ENCODE assay signal across 25 cellular contexts in genomic region chr10:77537720-77538373, GRCh38.
A peak's percentile ranks its signal among the peaks of the same experiment; 100 is the strongest.
DNase-seq lines count a peak whose midpoint lies in the region; ATAC-seq, FAIRE-seq and TF ChIP-seq lines count a peak whose summit lies in the region.
"Had no signal": no experiment of that assay in that cellular context is flagged by ENCODE, and none has a peak within 500 bp of the region (broad histone marks: within the 10 kb centered on the region; RNA-seq: fewer than 3 reads in every experiment).

No MANE protein-coding gene starts in this region.

- H3K4me3 Mint-ChIP-seq in astrocyte (ENCODE audit: unreplicated experiment), result no peak overlapping the region
- no peak overlapping the region for H3K4me3 Mint-ChIP-seq in activated CD4-positive, alpha-beta memory T cell treated with anti-CD3 and anti-CD28 coated beads for 36 hours
- H3K4me3 Mint-ChIP-seq: activated CD4-positive, alpha-beta T cell treated with anti-CD3 and anti-CD28 coated beads, Interleukin-2, amount 10 ng/mL, durations not matched to agents 7 days and 5 days; effector memory CD8-positive, alpha-beta T cell; natural killer cell; T-helper 1 cell treated with Interleukin-12 subunit alpha and Interleukin-12 subunit beta and Interleukin-4 antibody, amounts not matched to agents 30 μg/mL and 1 μg/mL, for 36 hours had no signal

- no peak overlapping the region for H3K27ac Mint-ChIP-seq in astrocyte (ENCODE audit: unreplicated experiment)
- no peak overlapping the region for H3K27ac Mint-ChIP-seq in activated CD4-positive, alpha-beta memory T cell treated with anti-CD3 and anti-CD28 coated beads for 36 hours
- H3K27ac Mint-ChIP-seq: activated CD4-positive, alpha-beta T cell treated with anti-CD3 and anti-CD28 coated beads, Interleukin-2, amount 10 ng/mL, durations not matched to agents 7 days and 5 days; effector memory CD8-positive, alpha-beta T cell; natural killer cell; T-helper 1 cell treated with Interleukin-12 subunit alpha and Interleukin-12 subunit beta and Interleukin-4 antibody, amounts not matched to agents 30 μg/mL and 1 μg/mL, for 36 hours had no signal

- H2AK5ac ChIP-seq in mesenchymal stem cell (ENCODE audit: low read length, severe bottlenecking), result no peak overlapping the region

- H3K27me3 ChIP-seq in astrocyte (ENCODE audit: insufficient read depth, low read length), result no peaks in the 10 kb centered on the region
- no peaks in the 10 kb centered on the region for H3K27me3 ChIP-seq in mesenchymal stem cell (ENCODE audit: control insufficient read depth in 1 of 2, insufficient read depth in 1 of 2, low read length in 2 of 2)
- no peaks in the 10 kb centered on the region for H3K27me3 ChIP-seq in thoracic aorta (replicated peaks; ENCODE audit: insufficient read depth)
- H3K27me3 ChIP-seq: hepatocyte had no signal

- H3K9me3 ChIP-seq in astrocyte (ENCODE audit: insufficient read depth, low read depth, low read length) (no peaks in the 10 kb centered on the region), mesenchymal stem cell (ENCODE audit: control insufficient read depth, low read length) (no peaks in the 10 kb centered on the region), thoracic aorta (no peaks in the 10 kb centered on the region)

- DNase-seq in GM03348 (ENCODE audit: low spot score) (peak; percentile 72), astrocyte (ENCODE audit: low read depth) (peak; percentile 58), mesenchymal stem cell (no peak), thoracic aorta (ENCODE audit: low spot score) (peak; percentile 39), ACHN (no peak)
- DNase-seq in activated CD4-positive, alpha-beta memory T cell treated with anti-CD3 and anti-CD28 coated beads for 36 hours, result no peak
- DNase-seq: activated CD4-positive, alpha-beta T cell treated with anti-CD3 and anti-CD28 coated beads, Interleukin-2, amount 10 ng/mL, durations not matched to agents 7 days and 5 days; activated CD8-positive, alpha-beta memory T cell treated with anti-CD3 and anti-CD28 coated beads, Interleukin-2, amount 50 U/mL, for 4 hours; activated gamma-delta T cell treated with Interleukin-2 at 50 U/mL for 16 hours; AML-193; amygdala; cerebellar nuclear complex; effector memory CD8-positive, alpha-beta T cell; EL; natural killer cell; NCI-H1105 treated with DMSO at 0.1 percent for 48 hours; PC-3; posterior cingulate gyrus; SIG-M5; stimulated activated CD4-positive, alpha-beta T cell treated with anti-CD3 and anti-CD28 coated beads, Interleukin-4, amount 100 ng/mL, for 24 hours had no signal

- H2BK12ac ChIP-seq in mesenchymal stem cell (ENCODE audit: low read length in 2 of 2), result no peak overlapping the region

- no peak overlapping the region for H3K18ac ChIP-seq in mesenchymal stem cell (ENCODE audit: low read depth in 1 of 2, low read length in 2 of 2)

- peak overlapping the region; percentile 8 for H2AFZ ChIP-seq in astrocyte (ENCODE audit: low read depth, low read length)
- no peak overlapping the region for H2AFZ ChIP-seq in mesenchymal stem cell (ENCODE audit: low read depth, low read length)
- H2AFZ ChIP-seq: hepatocyte had no signal

- H3K14ac ChIP-seq in mesenchymal stem cell (ENCODE audit: low read length in 2 of 2), result peak overlapping the region in 1 of 2 experiments; percentile 61

- intact Hi-C loops in activated CD4-positive, alpha-beta memory T cell treated with anti-CD3 and anti-CD28 coated beads for 36 hours (cut with micrococcal nuclease), result no loop called here

- no peaks in the 10 kb centered on the region for H4K20me1 ChIP-seq in astrocyte (ENCODE audit: insufficient read depth, low read length)

- H4K8ac ChIP-seq in mesenchymal stem cell (ENCODE audit: low read length), result no peak overlapping the region

- no peaks in the 10 kb centered on the region for H3K27me3 Mint-ChIP-seq in astrocyte (ENCODE audit: low read depth, unreplicated experiment)
- H3K27me3 Mint-ChIP-seq in activated CD4-positive, alpha-beta memory T cell treated with anti-CD3 and anti-CD28 coated beads for 36 hours, result no peaks in the 10 kb centered on the region

- peaks cover 9% of the 10 kb centered on the region for H3K4me1 Mint-ChIP-seq in astrocyte (ENCODE audit: low read depth, unreplicated experiment)
- no peaks in the 10 kb centered on the region for H3K4me1 Mint-ChIP-seq in activated CD4-positive, alpha-beta memory T cell treated with anti-CD3 and anti-CD28 coated beads for 36 hours (ENCODE audit: low read depth)
- H3K4me1 Mint-ChIP-seq: natural killer cell had no signal

- H3K4me1 ChIP-seq in astrocyte (ENCODE audit: insufficient read depth, low read length) (peaks cover 8% of the 10 kb centered on the region), mesenchymal stem cell (ENCODE audit: control insufficient read depth, insufficient read depth, low read depth, low read length) (peaks cover 11% of the 10 kb centered on the region), thoracic aorta (ENCODE audit: control insufficient read depth in 1 of 2, low read depth in 2 of 2) (peaks cover 19 to 47% of the 10 kb centered on the region in 2 donors)

- ATAC-seq in thoracic aorta (ENCODE audit: insufficient number of reproducible peaks, low FRiP score, low read depth) (peak; percentile 44), GM19452 (IDR thresholded peaks at IDR 0.05; ENCODE audit: unreplicated experiment) (no peak), HG03460 (IDR thresholded peaks at IDR 0.05; ENCODE audit: unreplicated experiment) (no peak)
- ATAC-seq: effector memory CD8-positive, alpha-beta T cell; PC-3 had no signal

- H3K4ac ChIP-seq in mesenchymal stem cell (ENCODE audit: low read depth in 1 of 2, low read length in 2 of 2), result no peak overlapping the region

- H3K36me3 Mint-ChIP-seq in astrocyte (ENCODE audit: low read depth, unreplicated experiment), result peaks cover 2% of the 10 kb centered on the region
- no peaks in the 10 kb centered on the region for H3K36me3 Mint-ChIP-seq in activated CD4-positive, alpha-beta memory T cell treated with anti-CD3 and anti-CD28 coated beads for 36 hours
- H3K36me3 Mint-ChIP-seq: natural killer cell had no signal

- peaks cover 26% of the 10 kb centered on the region for H3K79me1 ChIP-seq in mesenchymal stem cell (replicated peaks; ENCODE audit: low read length, poor library complexity, severe bottlenecking)

- peaks cover 19% of the 10 kb centered on the region for H3K79me2 ChIP-seq in astrocyte (ENCODE audit: insufficient read depth, low read length)
- H3K79me2 ChIP-seq: hepatocyte had no signal

- H3K27ac ChIP-seq in astrocyte (ENCODE audit: low read depth, low read length) (no peak overlapping the region), mesenchymal stem cell (ENCODE audit: low read length, poor library complexity, severe bottlenecking) (no peak overlapping the region), thoracic aorta (peak overlapping the region; percentile 33 to 48)
- H3K27ac ChIP-seq: hepatocyte had no signal

- H3K9me3 Mint-ChIP-seq in astrocyte (ENCODE audit: unreplicated experiment), result peaks cover 2% of the 10 kb centered on the region
- peaks cover 8% of the 10 kb centered on the region for H3K9me3 Mint-ChIP-seq in activated CD4-positive, alpha-beta memory T cell treated with anti-CD3 and anti-CD28 coated beads for 36 hours
- H3K9me3 Mint-ChIP-seq: activated CD4-positive, alpha-beta T cell treated with anti-CD3 and anti-CD28 coated beads, Interleukin-2, amount 10 ng/mL, durations not matched to agents 7 days and 5 days; effector memory CD8-positive, alpha-beta T cell; T-helper 1 cell treated with Interleukin-12 subunit alpha and Interleukin-12 subunit beta and Interleukin-4 antibody, amounts not matched to agents 30 μg/mL and 1 μg/mL, for 36 hours had no signal

- H3K4me3 ChIP-seq in astrocyte (ENCODE audit: insufficient read depth, low read depth, low read length) (no peak overlapping the region), mesenchymal stem cell (ENCODE audit: insufficient read depth in 1 of 2, low read depth in 1 of 2, low read length in 2 of 2) (peak overlapping the region in 1 of 2 experiments; percentile 28), thoracic aorta (no peak overlapping the region)
- H3K4me3 ChIP-seq: hepatocyte had no signal

- peak overlapping the region; percentile 22 for H4K91ac ChIP-seq in mesenchymal stem cell (ENCODE audit: low read length)

- H3K36me3 ChIP-seq in astrocyte (ENCODE audit: insufficient read depth, low read length), result no peaks in the 10 kb centered on the region
- peaks cover 0 to 2% of the 10 kb centered on the region in 2 experiments for H3K36me3 ChIP-seq in mesenchymal stem cell (ENCODE audit: control insufficient read depth in 1 of 2, insufficient read depth in 2 of 2, low read depth in 1 of 2, low read length in 2 of 2)
- H3K36me3 ChIP-seq in thoracic aorta, result no peaks in the 10 kb centered on the region

- WGBS in mesenchymal stem cell, result 95% methylated on average over 13 of the region's 13 CpGs

- TF ChIP-seq CTCF in astrocyte (IDR thresholded peaks at IDR 0.05; ENCODE audit: insufficient read depth, low read depth, low read length), result no peak
- TF ChIP-seq CTCF in thoracic aorta (IDR thresholded peaks at IDR 0.05), result no peak

- H3K9ac ChIP-seq in astrocyte (ENCODE audit: low read length), result no peak overlapping the region
- H3K9ac ChIP-seq in mesenchymal stem cell (ENCODE audit: low read length), result no peak overlapping the region

- no peak overlapping the region for H2BK120ac ChIP-seq in mesenchymal stem cell (ENCODE audit: low read depth, low read length)

- CTCF ChIA-PET in activated CD4-positive, alpha-beta memory T cell treated with anti-CD3 and anti-CD28 coated beads for 36 hours (lab: Charles Lee), result no interaction called here

- no peak overlapping the region for H2BK5ac ChIP-seq in mesenchymal stem cell (ENCODE audit: low read depth, low read length, poor library complexity, severe bottlenecking)

- POLR2A ChIA-PET in activated CD4-positive, alpha-beta memory T cell treated with anti-CD3 and anti-CD28 coated beads for 36 hours (lab: Charles Lee), result no interaction called here

- H3K4me2 ChIP-seq in astrocyte (ENCODE audit: low read length) (no peak overlapping the region), mesenchymal stem cell (ENCODE audit: low read length, poor library complexity, severe bottlenecking) (no peak overlapping the region)
- H3K4me2 ChIP-seq: hepatocyte had no signal

- in situ Hi-C loops in ACHN (cut with HindIII; ENCODE audit: low pct_ligation_motif_present, low pct_unique_long_range_greater_than_20kb, low sequenced_read_pairs), result no loop called here

- peak overlapping the region in 1 of 2 experiments; percentile 14 for H3K23ac ChIP-seq in mesenchymal stem cell (ENCODE audit: low read length in 2 of 2)

- no peak for FAIRE-seq in astrocyte (lab: Jason Lieb, UNC)
- FAIRE-seq: keratinocyte had no signal

- no peak overlapping the region for H2BK15ac ChIP-seq in mesenchymal stem cell (ENCODE audit: low read depth, poor library complexity, severe bottlenecking)

Comparison
In these comparisons a context has a peak if more than half of its experiments do, and no peak if none do; other contexts are left out.
1. DNase-seq: peak in GM03348 (single experiment), astrocyte (single experiment) and thoracic aorta (single experiment); none in mesenchymal stem cell (single experiment), activated CD4-positive, alpha-beta memory T cell treated with anti-CD3 and anti-CD28 coated beads for 36 hours (single experiment) and ACHN (single experiment).
2. H3K27ac ChIP-seq: peak in thoracic aorta (2 of 2); none in astrocyte (single experiment) and mesenchymal stem cell (single experiment).